In genomic region chr3:69768436-69768835, GRCh38 we compare ENCODE assay signal across 1 cellular context.
TF ChIP-seq lines count a peak whose summit lies in the region.

No MANE protein-coding gene starts in this region.

TF ChIP-seq in A549, 52 proteins besides CTCF, POLR2A, EP300 and RAD21 (continued from another document):
- no peak for TF ChIP-seq ELK1 (IDR thresholded peaks at IDR 0.05; ENCODE audit: low read depth, low read length)
- TF ChIP-seq HMGXB4 (CRISPR knock-in tag; IDR thresholded peaks at IDR 0.05; ENCODE audit: borderline replicate concordance): no peak
- no peak for TF ChIP-seq NPAS2 (CRISPR knock-in tag; IDR thresholded peaks at IDR 0.05; ENCODE audit: borderline replicate concordance)
- no peak for TF ChIP-seq CHD4 (IDR thresholded peaks at IDR 0.05; ENCODE audit: borderline replicate concordance)
- TF ChIP-seq SREBF2 (IDR thresholded peaks at IDR 0.05): no peak
- no peak for TF ChIP-seq SMC3 (IDR thresholded peaks at IDR 0.05)
- TF ChIP-seq ZSCAN20 (CRISPR knock-in tag; IDR thresholded peaks at IDR 0.05): no peak
- no peak for TF ChIP-seq HOXB13 (CRISPR knock-in tag; IDR thresholded peaks at IDR 0.05; ENCODE audit: low read depth)
- TF ChIP-seq MAX (IDR thresholded peaks at IDR 0.05): no peak
- no peak for TF ChIP-seq FOSB (CRISPR knock-in tag; IDR thresholded peaks at IDR 0.05)
